In genomic region chr1:236063919-236064673, GRCh38 we compare ENCODE assay signal across 8 cellular contexts. TPM values are rescaled to one million over a fixed set of nuclear protein-coding genes. Genes with fewer than 3 reads are reported as not detected.
DNase-seq lines count a peak whose midpoint lies in the region; ATAC-seq and TF ChIP-seq lines count a peak whose summit lies in the region.

No MANE protein-coding gene starts in this region.

- peaks cover 25% of the 10 kb centered on the region for H3K4me1 Mint-ChIP-seq in activated naive CD4-positive, alpha-beta T cell treated with anti-CD3 and anti-CD28 coated beads, Interleukin-2, amount 10 ng/mL, durations not matched to agents 7 days and 5 days

- no peak for TF ChIP-seq CTCF in GM10266 (IDR thresholded peaks at IDR 0.05; ENCODE audit: control insufficient read depth, insufficient read depth, low read depth, missing control alignments)
- no peak for TF ChIP-seq CTCF in HL-60 (IDR thresholded peaks at IDR 0.05; ENCODE audit: insufficient read depth, low read length)
- no peak for TF ChIP-seq CTCF in omental fat pad (IDR thresholded peaks at IDR 0.05)

- peak overlapping the region; percentile 24 for H3K4me3 Mint-ChIP-seq in activated naive CD4-positive, alpha-beta T cell treated with anti-CD3 and anti-CD28 coated beads, Interleukin-2, amount 10 ng/mL, durations not matched to agents 7 days and 5 days

- peaks cover 71% of the 10 kb centered on the region for H3K27me3 Mint-ChIP-seq in activated naive CD4-positive, alpha-beta T cell treated with anti-CD3 and anti-CD28 coated beads, Interleukin-2, amount 10 ng/mL, durations not matched to agents 7 days and 5 days

- CTCF ChIA-PET in activated naive CD4-positive, alpha-beta T cell treated with anti-CD3 and anti-CD28 coated beads, Interleukin-2, amount 10 ng/mL, durations not matched to agents 7 days and 5 days (lab: Charles Lee), result interaction anchor here (1.5 kb wide), 1 partner anchor 92 kb away, joined by 4 read pairs; no protein-coding TSS in a partner anchor

- peaks cover 6% of the 10 kb centered on the region for H3K27me3 ChIP-seq in HL-60 (ENCODE audit: insufficient read depth, poor library complexity, severe bottlenecking)

- intact Hi-C loops in Right ventricle myocardium superior (cut with DNase I), result no loop called here

- H3K9me3 Mint-ChIP-seq in activated naive CD4-positive, alpha-beta T cell treated with anti-CD3 and anti-CD28 coated beads, Interleukin-2, amount 10 ng/mL, durations not matched to agents 7 days and 5 days, result no peaks in the 10 kb centered on the region

- no peak overlapping the region for H3K27ac ChIP-seq in HL-60 (replicated peaks)

- ATAC-seq in Right ventricle myocardium superior (ENCODE audit: poor library complexity), result peak; percentile 21
- ATAC-seq in omental fat pad (ENCODE audit: low FRiP score), result peak; percentile 50
- no peak for ATAC-seq in HG03378 (IDR thresholded peaks at IDR 0.05; ENCODE audit: unreplicated experiment)
- no peak for ATAC-seq in GM21381 (IDR thresholded peaks at IDR 0.05; ENCODE audit: unreplicated experiment)

- DNase-seq in GM10266 (ENCODE audit: extremely low spot score) (peak; percentile 61), HL-60 (ENCODE audit: low read depth in 1 of 2, low spot score in 1 of 2) (no peak), Right ventricle myocardium superior (peak; percentile 81), omental fat pad (ENCODE audit: low spot score) (peak; percentile 32), HPDE6-E6E7 (ENCODE audit: extremely low spot score) (no peak)
- no peak for DNase-seq in activated naive CD4-positive, alpha-beta T cell treated with anti-CD3 and anti-CD28 coated beads, Interleukin-2, amount 10 ng/mL, durations not matched to agents 7 days and 5 days

- peak overlapping the region; percentile 36 for H3K4me3 ChIP-seq in HL-60 (replicated peaks; ENCODE audit: insufficient read depth, low read length)

- H3K36me3 Mint-ChIP-seq in activated naive CD4-positive, alpha-beta T cell treated with anti-CD3 and anti-CD28 coated beads, Interleukin-2, amount 10 ng/mL, durations not matched to agents 7 days and 5 days, result no peaks in the 10 kb centered on the region

- H3K27ac Mint-ChIP-seq in activated naive CD4-positive, alpha-beta T cell treated with anti-CD3 and anti-CD28 coated beads, Interleukin-2, amount 10 ng/mL, durations not matched to agents 7 days and 5 days, result no peak overlapping the region

RNA-seq across cellular contexts. Expression of gene NID1, which starts 0.8 kb away (rescaled TPM):
- total RNA-seq in Right ventricle myocardium superior (51.2 TPM), omental fat pad (100 to 1,000 TPM; 131 to 458 (median 203) TPM)

Comparison
In these comparisons a context has a peak if more than half of its experiments do, and no peak if none do; other contexts are left out.
1. DNase-seq: peak in GM10266 (single experiment), Right ventricle myocardium superior (single experiment) and omental fat pad (single experiment); none in HL-60 (0 of 2), activated naive CD4-positive, alpha-beta T cell treated with anti-CD3 and anti-CD28 coated beads, Interleukin-2, amount 10 ng/mL, durations not matched to agents 7 days and 5 days (single experiment) and HPDE6-E6E7 (single experiment).
2. ATAC-seq: peak in Right ventricle myocardium superior (single experiment) and omental fat pad (single experiment); none in HG03378 (single experiment) and GM21381 (single experiment).